ENCODE assay signal across 1 cellular context in the genomic region with DNA sequence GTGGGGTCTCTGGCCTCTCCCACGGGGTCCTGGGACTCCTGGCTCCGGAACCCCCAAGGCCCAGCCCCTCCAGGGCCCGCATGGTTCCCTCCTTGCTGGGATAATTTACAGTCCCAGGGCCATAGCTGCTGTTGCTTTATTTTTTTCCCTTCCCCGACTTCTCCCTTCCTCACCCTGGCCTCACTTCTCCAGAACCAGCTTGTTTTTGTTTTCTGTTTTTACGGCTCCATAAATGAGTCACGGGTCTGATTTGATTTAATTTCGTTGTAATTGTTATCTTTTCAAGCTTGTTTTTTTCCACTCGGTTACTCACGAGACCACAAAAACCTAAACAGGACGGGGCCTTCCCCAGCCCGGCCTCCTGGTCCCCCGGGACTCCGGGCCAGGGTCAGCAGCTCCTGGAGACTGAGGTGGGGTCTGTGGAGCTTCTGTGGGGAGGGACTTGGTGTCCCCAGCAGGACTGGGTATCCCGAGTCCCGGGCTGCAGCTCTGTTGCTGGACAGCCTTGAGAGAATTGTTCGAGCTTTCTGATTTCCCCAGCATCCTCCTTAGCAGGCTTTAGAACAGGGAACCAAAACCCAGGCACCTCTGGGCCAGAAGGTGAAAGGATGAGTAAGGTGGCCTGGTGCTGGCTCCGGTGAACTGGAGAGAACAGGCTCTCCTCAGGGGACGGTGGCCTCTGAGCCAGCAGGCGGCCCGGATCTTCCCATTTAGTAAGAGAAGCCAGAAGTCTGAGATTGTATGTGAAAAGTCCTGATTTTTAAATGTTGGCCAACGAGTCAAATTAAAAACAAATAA.
TF ChIP-seq lines count a peak whose summit lies in the region.

No MANE protein-coding gene starts in this region.

TF ChIP-seq in HCT116, 20 proteins besides CTCF, POLR2A, EP300 and RAD21:
- TF ChIP-seq, protein P1, sequence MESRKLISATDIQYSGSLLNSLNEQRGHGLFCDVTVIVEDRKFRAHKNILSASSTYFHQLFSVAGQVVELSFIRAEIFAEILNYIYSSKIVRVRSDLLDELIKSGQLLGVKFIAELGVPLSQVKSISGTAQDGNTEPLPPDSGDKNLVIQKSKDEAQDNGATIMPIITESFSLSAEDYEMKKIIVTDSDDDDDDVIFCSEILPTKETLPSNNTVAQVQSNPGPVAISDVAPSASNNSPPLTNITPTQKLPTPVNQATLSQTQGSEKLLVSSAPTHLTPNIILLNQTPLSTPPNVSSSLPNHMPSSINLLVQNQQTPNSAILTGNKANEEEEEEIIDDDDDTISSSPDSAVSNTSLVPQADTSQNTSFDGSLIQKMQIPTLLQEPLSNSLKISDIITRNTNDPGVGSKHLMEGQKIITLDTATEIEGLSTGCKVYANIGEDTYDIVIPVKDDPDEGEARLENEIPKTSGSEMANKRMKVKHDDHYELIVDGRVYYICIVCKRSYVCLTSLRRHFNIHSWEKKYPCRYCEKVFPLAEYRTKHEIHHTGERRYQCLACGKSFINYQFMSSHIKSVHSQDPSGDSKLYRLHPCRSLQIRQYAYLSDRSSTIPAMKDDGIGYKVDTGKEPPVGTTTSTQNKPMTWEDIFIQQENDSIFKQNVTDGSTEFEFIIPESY (IDR thresholded peaks at IDR 0.05; ENCODE audit: extremely low read depth, insufficient replicate concordance, low read length), result no peak
- TF ChIP-seq TCF7L2 (IDR thresholded peaks at IDR 0.05; ENCODE audit: borderline replicate concordance, extremely low read depth, insufficient read depth, insufficient read length), result no peak
- TF ChIP-seq ELF1 (IDR thresholded peaks at IDR 0.05; ENCODE audit: borderline replicate concordance, low read depth), result no peak
- TF ChIP-seq ZFX (IDR thresholded peaks at IDR 0.05), result no peak
- TF ChIP-seq, protein P2, sequence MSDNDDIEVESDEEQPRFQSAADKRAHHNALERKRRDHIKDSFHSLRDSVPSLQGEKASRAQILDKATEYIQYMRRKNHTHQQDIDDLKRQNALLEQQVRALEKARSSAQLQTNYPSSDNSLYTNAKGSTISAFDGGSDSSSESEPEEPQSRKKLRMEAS (IDR thresholded peaks at IDR 0.05), result no peak
- no peak for TF ChIP-seq CBX3 (IDR thresholded peaks at IDR 0.05; ENCODE audit: low read depth)
